ENCODE assay signal across 1 cellular context in genomic region chr9:83649515-83649914, GRCh38.
A peak's percentile ranks its signal among the peaks of the same experiment; 100 is the strongest.
TF ChIP-seq lines count a peak whose summit lies in the region.

No MANE protein-coding gene starts in this region.

TF ChIP-seq in H1, 55 proteins besides CTCF, POLR2A, EP300 and RAD21:
- TF ChIP-seq, protein P1, sequence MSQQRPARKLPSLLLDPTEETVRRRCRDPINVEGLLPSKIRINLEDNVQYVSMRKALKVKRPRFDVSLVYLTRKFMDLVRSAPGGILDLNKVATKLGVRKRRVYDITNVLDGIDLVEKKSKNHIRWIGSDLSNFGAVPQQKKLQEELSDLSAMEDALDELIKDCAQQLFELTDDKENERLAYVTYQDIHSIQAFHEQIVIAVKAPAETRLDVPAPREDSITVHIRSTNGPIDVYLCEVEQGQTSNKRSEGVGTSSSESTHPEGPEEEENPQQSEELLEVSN (IDR thresholded peaks at IDR 0.05), result no peak
- TF ChIP-seq POLR2AphosphoS5 (IDR thresholded peaks at IDR 0.05; ENCODE audit: low read depth, low read length), result peak; percentile 19; the same call in 1 of the 2 replicates
- TF ChIP-seq HDAC6 (IDR thresholded peaks at IDR 0.05; ENCODE audit: low read depth, low read length), result no peak
- no peak for TF ChIP-seq HDAC2 (IDR thresholded peaks at IDR 0.05; ENCODE audit: borderline replicate concordance in 1 of 2, low read depth in 2 of 2, low read length in 2 of 2)
